ENCODE assay signal across 20 cellular contexts in genomic region chr12:28704477-28705169, GRCh38.
"Had no signal": no experiment of that assay in that cellular context is flagged by ENCODE, and none has a peak within 500 bp of the region (broad histone marks: within the 10 kb centered on the region; RNA-seq: fewer than 3 reads in every experiment).

No MANE protein-coding gene starts in this region.

- H3K27ac Mint-ChIP-seq: activated B cell treated with CpG ODN at 0.5 μM for 24 hours; activated CD4-positive, alpha-beta memory T cell treated with anti-CD3 and anti-CD28 coated beads, Interleukin-2, amount 10 ng/mL, durations not matched to agents 7 days and 5 days; activated CD8-positive, alpha-beta memory T cell treated with anti-CD3 and anti-CD28 coated beads, Interleukin-2, amount 10 ng/mL, durations not matched to agents 7 days and 5 days; activated naive CD8-positive, alpha-beta T cell; brain; natural killer cell; stimulated activated memory B cell treated with anti-CD40 and anti-IgM and Interleukin-4, amounts not matched to agents 10 μg/mL and 1 μg/mL and 100 μg/mL, for 72 hours had no signal

- H3K4me1 Mint-ChIP-seq: activated B cell treated with CpG ODN at 0.5 μM for 24 hours; activated CD4-positive, alpha-beta memory T cell treated with anti-CD3 and anti-CD28 coated beads, Interleukin-2, amount 10 ng/mL, durations not matched to agents 7 days and 5 days; activated CD8-positive, alpha-beta memory T cell treated with anti-CD3 and anti-CD28 coated beads, Interleukin-2, amount 10 ng/mL, durations not matched to agents 7 days and 5 days; brain; natural killer cell; stimulated activated memory B cell treated with anti-CD40 and anti-IgM and Interleukin-4, amounts not matched to agents 10 μg/mL and 1 μg/mL and 100 μg/mL, for 72 hours had no signal

- H3K27ac ChIP-seq: dorsolateral prefrontal cortex, epithelial cell of prostate, lower lobe of right lung, neutrophil, pancreas, right lobe of liver, thoracic aorta had no signal

- H3K4me3 ChIP-seq: dorsolateral prefrontal cortex, lower lobe of right lung, pancreas, right lobe of liver, thoracic aorta had no signal

- ATAC-seq: activated CD8-positive, alpha-beta memory T cell treated with anti-CD3 and anti-CD28 coated beads, Interleukin-2, amount 10 ng/mL, durations not matched to agents 7 days and 5 days; lower lobe of right lung; natural killer cell; pancreas; right lobe of liver; stimulated activated memory B cell treated with anti-CD40 and anti-IgM and Interleukin-4, amounts not matched to agents 10 μg/mL and 1 μg/mL and 100 μg/mL, for 72 hours had no signal

- H3K4me1 ChIP-seq: lower lobe of right lung, pancreas, right lobe of liver had no signal

- H3K36me3 ChIP-seq: lower lobe of right lung, neutrophil, pancreas, right lobe of liver, thoracic aorta had no signal

- H3K27me3 ChIP-seq: dorsolateral prefrontal cortex, neutrophil, pancreas, right lobe of liver had no signal

- H3K4me3 Mint-ChIP-seq: activated B cell treated with CpG ODN at 0.5 μM for 24 hours; activated CD4-positive, alpha-beta memory T cell treated with anti-CD3 and anti-CD28 coated beads, Interleukin-2, amount 10 ng/mL, durations not matched to agents 7 days and 5 days; activated CD8-positive, alpha-beta memory T cell treated with anti-CD3 and anti-CD28 coated beads, Interleukin-2, amount 10 ng/mL, durations not matched to agents 7 days and 5 days; activated naive CD8-positive, alpha-beta T cell; brain; natural killer cell; stimulated activated memory B cell treated with anti-CD40 and anti-IgM and Interleukin-4, amounts not matched to agents 10 μg/mL and 1 μg/mL and 100 μg/mL, for 72 hours had no signal

- DNase-seq: activated B cell treated with CpG ODN at 0.5 μM for 24 hours; activated CD4-positive, alpha-beta memory T cell treated with anti-CD3 and anti-CD28 coated beads, Interleukin-2, amount 10 ng/mL, durations not matched to agents 7 days and 5 days; activated CD4-positive, alpha-beta T cell treated with anti-CD3 and anti-CD28 coated beads for 4 hours; activated CD8-positive, alpha-beta memory T cell treated with anti-CD3 and anti-CD28 coated beads, Interleukin-2, amount 10 ng/mL, durations not matched to agents 7 days and 5 days; amniotic stem cell; caudate nucleus; dorsolateral prefrontal cortex; head of caudate nucleus; lower lobe of right lung; natural killer cell; pancreas; right lobe of liver; stimulated activated CD4-positive, alpha-beta T cell treated with anti-CD3 and anti-CD28 coated beads, Interleukin-4, amount 100 ng/mL, for 4 hours; T-helper 9 cell had no signal

- H3K9me3 Mint-ChIP-seq: activated CD4-positive, alpha-beta memory T cell treated with anti-CD3 and anti-CD28 coated beads, Interleukin-2, amount 10 ng/mL, durations not matched to agents 7 days and 5 days had no signal

- H3K36me3 Mint-ChIP-seq: activated CD8-positive, alpha-beta memory T cell treated with anti-CD3 and anti-CD28 coated beads, Interleukin-2, amount 10 ng/mL, durations not matched to agents 7 days and 5 days; activated naive CD8-positive, alpha-beta T cell; brain; stimulated activated memory B cell treated with anti-CD40 and anti-IgM and Interleukin-4, amounts not matched to agents 10 μg/mL and 1 μg/mL and 100 μg/mL, for 72 hours had no signal

- H3K27me3 Mint-ChIP-seq: activated B cell treated with CpG ODN at 0.5 μM for 24 hours; activated CD8-positive, alpha-beta memory T cell treated with anti-CD3 and anti-CD28 coated beads, Interleukin-2, amount 10 ng/mL, durations not matched to agents 7 days and 5 days; activated naive CD8-positive, alpha-beta T cell; stimulated activated memory B cell treated with anti-CD40 and anti-IgM and Interleukin-4, amounts not matched to agents 10 μg/mL and 1 μg/mL and 100 μg/mL, for 72 hours had no signal

- H3K9me3 ChIP-seq: lower lobe of right lung, neutrophil, right lobe of liver had no signal
